In genomic region chr12:62540354-62540753, GRCh38 we compare ENCODE assay signal across 8 cellular contexts.
"Had no signal": no experiment of that assay in that cellular context is flagged by ENCODE, and none has a peak within 500 bp of the region (broad histone marks: within the 10 kb centered on the region; RNA-seq: fewer than 3 reads in every experiment).

No MANE protein-coding gene starts in this region.

- H3K4me3 Mint-ChIP-seq: GM23338, H9, IgD-negative memory B cell had no signal

- H3K27me3 Mint-ChIP-seq: IgD-negative memory B cell had no signal

- H3K9me3 Mint-ChIP-seq: GM23338, H9, IgD-negative memory B cell had no signal

- H2AFZ ChIP-seq: GM23338 had no signal

- H3K27ac ChIP-seq: HL-60 had no signal

- H3K4me1 Mint-ChIP-seq: GM23338, H9 had no signal

- ATAC-seq: GM23338 had no signal

- DNase-seq: H9, HCEC 1CT, KG1 had no signal

- H3K4me3 ChIP-seq: GM23338 had no signal

- H3K27ac Mint-ChIP-seq: GM23338, H9, IgD-negative memory B cell had no signal

- FAIRE-seq: H1, H54 had no signal

- H3K4me2 ChIP-seq: GM23338 had no signal
